Comparison of ENCODE assay signal across 2 cellular contexts in genomic region chr12:91094036-91094660, GRCh38.
TF ChIP-seq lines count a peak whose summit lies in the region.

No MANE protein-coding gene starts in this region.

TF ChIP-seq in SK-N-SH, 30 proteins besides CTCF, POLR2A, EP300 and RAD21 (continued from another document):
- no peak for TF ChIP-seq USF1 (IDR thresholded peaks at IDR 0.05; ENCODE audit: borderline replicate concordance, low read depth)
- TF ChIP-seq NFIC (IDR thresholded peaks at IDR 0.05; ENCODE audit: borderline replicate concordance) = no peak

TF ChIP-seq in SK-N-SH treated with all-trans-retinoic acid at 6 μM for 48 hours, 23 proteins besides CTCF, POLR2A, EP300 and RAD21 (continued from another document):
- TF ChIP-seq ZNF8 (CRISPR knock-in tag; IDR thresholded peaks at IDR 0.05) (no peak), SNAI2 (CRISPR knock-in tag; IDR thresholded peaks at IDR 0.05) (no peak), ESRRG (CRISPR knock-in tag; IDR thresholded peaks at IDR 0.05) (no peak), BACH2 (CRISPR knock-in tag; IDR thresholded peaks at IDR 0.05; ENCODE audit: borderline replicate concordance) (no peak), PATZ1 (CRISPR knock-in tag; IDR thresholded peaks at IDR 0.05; ENCODE audit: borderline replicate concordance) (no peak), CREB5 (CRISPR knock-in tag; IDR thresholded peaks at IDR 0.05; ENCODE audit: low read depth) (no peak), RARB (CRISPR knock-in tag; IDR thresholded peaks at IDR 0.05) (no peak), PPARA (CRISPR knock-in tag; IDR thresholded peaks at IDR 0.05; ENCODE audit: borderline replicate concordance) (no peak), ZC3H10 (CRISPR knock-in tag; IDR thresholded peaks at IDR 0.05) (no peak), ZNF565 (CRISPR knock-in tag; conservative IDR thresholded peaks at IDR 0.05; ENCODE audit: low read depth) (no peak), ISL1 (CRISPR knock-in tag; IDR thresholded peaks at IDR 0.05) (no peak), TSHZ2 (CRISPR knock-in tag; IDR thresholded peaks at IDR 0.05) (no peak), ZFP3 (CRISPR knock-in tag; IDR thresholded peaks at IDR 0.05) (no peak)
